ENCODE assay signal across 1 cellular context in the genomic region with DNA sequence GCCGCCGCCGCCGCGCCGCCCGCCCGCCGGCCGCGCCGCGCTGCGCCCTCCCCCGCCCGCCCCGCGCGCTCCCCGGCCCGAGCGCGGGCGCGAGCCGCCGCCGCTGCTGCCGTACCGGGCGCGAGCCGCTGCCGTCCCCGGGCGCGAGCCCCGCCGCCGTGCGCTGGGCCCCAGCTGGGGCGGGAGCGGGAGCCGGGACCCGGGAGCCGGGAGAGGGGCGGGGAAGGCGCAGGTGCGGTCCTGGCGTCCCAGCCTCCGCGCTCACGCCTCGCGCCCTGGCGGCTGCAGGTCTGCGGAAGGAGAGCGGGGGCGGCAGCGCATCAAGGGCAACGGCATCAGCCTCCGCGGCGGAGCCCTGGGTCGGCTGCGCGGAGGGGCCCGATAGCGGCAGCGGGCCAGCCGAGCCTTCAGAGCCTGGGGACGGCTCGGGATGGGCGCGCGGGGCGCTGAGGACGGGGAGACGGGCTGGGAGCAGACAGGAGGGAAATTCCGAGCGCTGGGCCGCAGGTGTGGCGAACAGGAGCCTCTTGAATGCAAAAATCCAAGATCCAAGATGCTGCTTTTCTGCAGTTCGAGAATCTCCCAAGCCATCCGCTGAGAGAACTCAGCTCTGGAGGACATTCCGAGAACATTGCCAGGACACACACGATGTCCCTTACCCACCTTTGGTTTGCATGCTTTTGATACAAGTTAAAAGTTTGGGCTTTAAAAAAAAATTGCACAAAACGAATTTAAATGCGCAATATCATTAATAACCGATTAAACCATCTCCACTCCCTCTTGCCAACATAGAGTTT.
TF ChIP-seq lines count a peak whose summit lies in the region.

No MANE protein-coding gene starts in this region.

TF ChIP-seq in H1, 55 proteins besides CTCF, POLR2A, EP300 and RAD21 (continued from another document):
- TF ChIP-seq BRCA1 (IDR thresholded peaks at IDR 0.05; ENCODE audit: low read depth, low read length), result no peak
- TF ChIP-seq HDAC2 (IDR thresholded peaks at IDR 0.05; ENCODE audit: borderline replicate concordance in 1 of 2, low read depth in 2 of 2, low read length in 2 of 2), result no peak
- TF ChIP-seq JUN (IDR thresholded peaks at IDR 0.05; ENCODE audit: low read depth, low read length), result no peak
- no peak for TF ChIP-seq POU5F1 (IDR thresholded peaks at IDR 0.05; ENCODE audit: low read depth, low read length)
- 0 out of 2 replicates have a peak, but pooled peaks have one; percentile 24 for TF ChIP-seq TCF12 (IDR thresholded peaks at IDR 0.05; ENCODE audit: low read depth, low read length)
- no peak for TF ChIP-seq FOSL1 (IDR thresholded peaks at IDR 0.05; ENCODE audit: insufficient read depth, low read depth, low read length)
- peak; percentile 15; the same call in 1 of the 2 replicates for TF ChIP-seq PHF8 (conservative IDR thresholded peaks at IDR 0.05; ENCODE audit: low read depth, low read length)
- TF ChIP-seq, protein P1, sequence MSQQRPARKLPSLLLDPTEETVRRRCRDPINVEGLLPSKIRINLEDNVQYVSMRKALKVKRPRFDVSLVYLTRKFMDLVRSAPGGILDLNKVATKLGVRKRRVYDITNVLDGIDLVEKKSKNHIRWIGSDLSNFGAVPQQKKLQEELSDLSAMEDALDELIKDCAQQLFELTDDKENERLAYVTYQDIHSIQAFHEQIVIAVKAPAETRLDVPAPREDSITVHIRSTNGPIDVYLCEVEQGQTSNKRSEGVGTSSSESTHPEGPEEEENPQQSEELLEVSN (IDR thresholded peaks at IDR 0.05), result no peak
- 0 out of 2 replicates have a peak, but pooled peaks have one; percentile 4 for TF ChIP-seq TEAD4 (IDR thresholded peaks at IDR 0.05; ENCODE audit: low read depth, low read length)
- no peak for TF ChIP-seq CTBP2 (IDR thresholded peaks at IDR 0.05; ENCODE audit: borderline replicate concordance, insufficient read depth, insufficient read length, low read length)
- TF ChIP-seq BACH1 (IDR thresholded peaks at IDR 0.05; ENCODE audit: low read length), result no peak
- TF ChIP-seq, protein P2, sequence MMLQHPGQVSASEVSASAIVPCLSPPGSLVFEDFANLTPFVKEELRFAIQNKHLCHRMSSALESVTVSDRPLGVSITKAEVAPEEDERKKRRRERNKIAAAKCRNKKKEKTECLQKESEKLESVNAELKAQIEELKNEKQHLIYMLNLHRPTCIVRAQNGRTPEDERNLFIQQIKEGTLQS (IDR thresholded peaks at IDR 0.05; ENCODE audit: insufficient read depth, low read depth, low read length), result no peak
- no peak for TF ChIP-seq RXRA (IDR thresholded peaks at IDR 0.05; ENCODE audit: insufficient read depth, low read depth, low read length)
- no peak for TF ChIP-seq KDM5A (IDR thresholded peaks at IDR 0.05; ENCODE audit: low read length)
- TF ChIP-seq SIX5 (IDR thresholded peaks at IDR 0.05; ENCODE audit: low read depth, low read length), result no peak
- no peak for TF ChIP-seq CHD2 (IDR thresholded peaks at IDR 0.05; ENCODE audit: low read length)
- TF ChIP-seq BCL11A (IDR thresholded peaks at IDR 0.05; ENCODE audit: low read depth in 2 of 2, low read length in 2 of 2), result no peak
- peak; percentile 11 for TF ChIP-seq NANOG (IDR thresholded peaks at IDR 0.05; ENCODE audit: insufficient read depth, low read depth, low read length, poor library complexity, severe bottlenecking)
- TF ChIP-seq RBBP5 (IDR thresholded peaks at IDR 0.05; ENCODE audit: borderline replicate concordance, low read depth, low read length), result no peak; the same call in none of the 2 replicates
- TF ChIP-seq ZNF274 (IDR thresholded peaks at IDR 0.05; ENCODE audit: borderline replicate concordance, extremely low read depth, low read length), result no peak
- peak; percentile 40 for TF ChIP-seq TAF7 (optimal IDR thresholded peaks at IDR 0.05; ENCODE audit: borderline replicate concordance, low read depth, low read length)
- no peak for TF ChIP-seq MAFK (IDR thresholded peaks at IDR 0.05; ENCODE audit: low read depth, low read length)
- TF ChIP-seq KDM1A (IDR thresholded peaks at IDR 0.05; ENCODE audit: borderline replicate concordance, low read length), result no peak
- TF ChIP-seq RNF2 (IDR thresholded peaks at IDR 0.05; ENCODE audit: borderline replicate concordance, low read depth, low read length, missing control alignments, poor library complexity, severe bottlenecking), result no peak
- peak; percentile 43 for TF ChIP-seq KDM4A (IDR thresholded peaks at IDR 0.05; ENCODE audit: low read depth, low read length, severe bottlenecking)
- TF ChIP-seq SAP30 (IDR thresholded peaks at IDR 0.05; ENCODE audit: insufficient read depth, insufficient replicate concordance, low read length), result no peak
- TF ChIP-seq, protein P3, sequence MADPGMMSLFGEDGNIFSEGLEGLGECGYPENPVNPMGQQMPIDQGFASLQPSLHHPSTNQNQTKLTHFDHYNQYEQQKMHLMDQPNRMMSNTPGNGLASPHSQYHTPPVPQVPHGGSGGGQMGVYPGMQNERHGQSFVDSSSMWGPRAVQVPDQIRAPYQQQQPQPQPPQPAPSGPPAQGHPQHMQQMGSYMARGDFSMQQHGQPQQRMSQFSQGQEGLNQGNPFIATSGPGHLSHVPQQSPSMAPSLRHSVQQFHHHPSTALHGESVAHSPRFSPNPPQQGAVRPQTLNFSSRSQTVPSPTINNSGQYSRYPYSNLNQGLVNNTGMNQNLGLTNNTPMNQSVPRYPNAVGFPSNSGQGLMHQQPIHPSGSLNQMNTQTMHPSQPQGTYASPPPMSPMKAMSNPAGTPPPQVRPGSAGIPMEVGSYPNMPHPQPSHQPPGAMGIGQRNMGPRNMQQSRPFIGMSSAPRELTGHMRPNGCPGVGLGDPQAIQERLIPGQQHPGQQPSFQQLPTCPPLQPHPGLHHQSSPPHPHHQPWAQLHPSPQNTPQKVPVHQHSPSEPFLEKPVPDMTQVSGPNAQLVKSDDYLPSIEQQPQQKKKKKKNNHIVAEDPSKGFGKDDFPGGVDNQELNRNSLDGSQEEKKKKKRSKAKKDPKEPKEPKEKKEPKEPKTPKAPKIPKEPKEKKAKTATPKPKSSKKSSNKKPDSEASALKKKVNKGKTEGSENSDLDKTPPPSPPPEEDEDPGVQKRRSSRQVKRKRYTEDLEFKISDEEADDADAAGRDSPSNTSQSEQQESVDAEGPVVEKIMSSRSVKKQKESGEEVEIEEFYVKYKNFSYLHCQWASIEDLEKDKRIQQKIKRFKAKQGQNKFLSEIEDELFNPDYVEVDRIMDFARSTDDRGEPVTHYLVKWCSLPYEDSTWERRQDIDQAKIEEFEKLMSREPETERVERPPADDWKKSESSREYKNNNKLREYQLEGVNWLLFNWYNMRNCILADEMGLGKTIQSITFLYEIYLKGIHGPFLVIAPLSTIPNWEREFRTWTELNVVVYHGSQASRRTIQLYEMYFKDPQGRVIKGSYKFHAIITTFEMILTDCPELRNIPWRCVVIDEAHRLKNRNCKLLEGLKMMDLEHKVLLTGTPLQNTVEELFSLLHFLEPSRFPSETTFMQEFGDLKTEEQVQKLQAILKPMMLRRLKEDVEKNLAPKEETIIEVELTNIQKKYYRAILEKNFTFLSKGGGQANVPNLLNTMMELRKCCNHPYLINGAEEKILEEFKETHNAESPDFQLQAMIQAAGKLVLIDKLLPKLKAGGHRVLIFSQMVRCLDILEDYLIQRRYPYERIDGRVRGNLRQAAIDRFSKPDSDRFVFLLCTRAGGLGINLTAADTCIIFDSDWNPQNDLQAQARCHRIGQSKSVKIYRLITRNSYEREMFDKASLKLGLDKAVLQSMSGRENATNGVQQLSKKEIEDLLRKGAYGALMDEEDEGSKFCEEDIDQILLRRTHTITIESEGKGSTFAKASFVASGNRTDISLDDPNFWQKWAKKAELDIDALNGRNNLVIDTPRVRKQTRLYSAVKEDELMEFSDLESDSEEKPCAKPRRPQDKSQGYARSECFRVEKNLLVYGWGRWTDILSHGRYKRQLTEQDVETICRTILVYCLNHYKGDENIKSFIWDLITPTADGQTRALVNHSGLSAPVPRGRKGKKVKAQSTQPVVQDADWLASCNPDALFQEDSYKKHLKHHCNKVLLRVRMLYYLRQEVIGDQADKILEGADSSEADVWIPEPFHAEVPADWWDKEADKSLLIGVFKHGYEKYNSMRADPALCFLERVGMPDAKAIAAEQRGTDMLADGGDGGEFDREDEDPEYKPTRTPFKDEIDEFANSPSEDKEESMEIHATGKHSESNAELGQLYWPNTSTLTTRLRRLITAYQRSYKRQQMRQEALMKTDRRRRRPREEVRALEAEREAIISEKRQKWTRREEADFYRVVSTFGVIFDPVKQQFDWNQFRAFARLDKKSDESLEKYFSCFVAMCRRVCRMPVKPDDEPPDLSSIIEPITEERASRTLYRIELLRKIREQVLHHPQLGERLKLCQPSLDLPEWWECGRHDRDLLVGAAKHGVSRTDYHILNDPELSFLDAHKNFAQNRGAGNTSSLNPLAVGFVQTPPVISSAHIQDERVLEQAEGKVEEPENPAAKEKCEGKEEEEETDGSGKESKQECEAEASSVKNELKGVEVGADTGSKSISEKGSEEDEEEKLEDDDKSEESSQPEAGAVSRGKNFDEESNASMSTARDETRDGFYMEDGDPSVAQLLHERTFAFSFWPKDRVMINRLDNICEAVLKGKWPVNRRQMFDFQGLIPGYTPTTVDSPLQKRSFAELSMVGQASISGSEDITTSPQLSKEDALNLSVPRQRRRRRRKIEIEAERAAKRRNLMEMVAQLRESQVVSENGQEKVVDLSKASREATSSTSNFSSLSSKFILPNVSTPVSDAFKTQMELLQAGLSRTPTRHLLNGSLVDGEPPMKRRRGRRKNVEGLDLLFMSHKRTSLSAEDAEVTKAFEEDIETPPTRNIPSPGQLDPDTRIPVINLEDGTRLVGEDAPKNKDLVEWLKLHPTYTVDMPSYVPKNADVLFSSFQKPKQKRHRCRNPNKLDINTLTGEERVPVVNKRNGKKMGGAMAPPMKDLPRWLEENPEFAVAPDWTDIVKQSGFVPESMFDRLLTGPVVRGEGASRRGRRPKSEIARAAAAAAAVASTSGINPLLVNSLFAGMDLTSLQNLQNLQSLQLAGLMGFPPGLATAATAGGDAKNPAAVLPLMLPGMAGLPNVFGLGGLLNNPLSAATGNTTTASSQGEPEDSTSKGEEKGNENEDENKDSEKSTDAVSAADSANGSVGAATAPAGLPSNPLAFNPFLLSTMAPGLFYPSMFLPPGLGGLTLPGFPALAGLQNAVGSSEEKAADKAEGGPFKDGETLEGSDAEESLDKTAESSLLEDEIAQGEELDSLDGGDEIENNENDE (IDR thresholded peaks at IDR 0.05; ENCODE audit: insufficient replicate concordance, low read length), result no peak
- TF ChIP-seq, protein P4, sequence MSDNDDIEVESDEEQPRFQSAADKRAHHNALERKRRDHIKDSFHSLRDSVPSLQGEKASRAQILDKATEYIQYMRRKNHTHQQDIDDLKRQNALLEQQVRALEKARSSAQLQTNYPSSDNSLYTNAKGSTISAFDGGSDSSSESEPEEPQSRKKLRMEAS (IDR thresholded peaks at IDR 0.05), result no peak; the same call in 1 of the 2 replicates
- TF ChIP-seq, protein P5, sequence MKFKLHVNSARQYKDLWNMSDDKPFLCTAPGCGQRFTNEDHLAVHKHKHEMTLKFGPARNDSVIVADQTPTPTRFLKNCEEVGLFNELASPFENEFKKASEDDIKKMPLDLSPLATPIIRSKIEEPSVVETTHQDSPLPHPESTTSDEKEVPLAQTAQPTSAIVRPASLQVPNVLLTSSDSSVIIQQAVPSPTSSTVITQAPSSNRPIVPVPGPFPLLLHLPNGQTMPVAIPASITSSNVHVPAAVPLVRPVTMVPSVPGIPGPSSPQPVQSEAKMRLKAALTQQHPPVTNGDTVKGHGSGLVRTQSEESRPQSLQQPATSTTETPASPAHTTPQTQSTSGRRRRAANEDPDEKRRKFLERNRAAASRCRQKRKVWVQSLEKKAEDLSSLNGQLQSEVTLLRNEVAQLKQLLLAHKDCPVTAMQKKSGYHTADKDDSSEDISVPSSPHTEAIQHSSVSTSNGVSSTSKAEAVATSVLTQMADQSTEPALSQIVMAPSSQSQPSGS (IDR thresholded peaks at IDR 0.05; ENCODE audit: low read length), result no peak
- TF ChIP-seq YY1 (IDR thresholded peaks at IDR 0.05; ENCODE audit: low read depth, low read length), result peak; percentile 39; the same call in 1 of the 2 replicates
- TF ChIP-seq HDAC6 (IDR thresholded peaks at IDR 0.05; ENCODE audit: low read depth, low read length), result no peak
- no peak for TF ChIP-seq CREB1 (IDR thresholded peaks at IDR 0.05)
- peak; percentile 91 for TF ChIP-seq EGR1 (IDR thresholded peaks at IDR 0.05; ENCODE audit: borderline replicate concordance, low read depth, low read length)
